10 cellular contexts compared by ENCODE assay signal in genomic region chr1:161462205-161463113, GRCh38. TPM values are rescaled to one million over a fixed set of nuclear protein-coding genes. Genes with fewer than 3 reads are reported as not detected.
DNase-seq lines count a peak whose midpoint lies in the region; ATAC-seq and TF ChIP-seq lines count a peak whose summit lies in the region.
"Not testable (repeated sequence)": the region's sequence is repeated elsewhere in the genome, so short reads cannot be mapped to it uniquely, and the experiment has no call there.
"Had no signal": no experiment of that assay in that cellular context is flagged by ENCODE, and none has a peak within 500 bp of the region (broad histone marks: within the 10 kb centered on the region; RNA-seq: fewer than 3 reads in every experiment).

No MANE protein-coding gene starts in this region.

- not testable (repeated sequence) for H3K36me3 ChIP-seq in HCT116 (ENCODE audit: control insufficient read depth in 1 of 2, insufficient read depth in 2 of 2, low read length in 2 of 2)

- H3K27ac Mint-ChIP-seq in activated CD8-positive, alpha-beta T cell treated with anti-CD3 and anti-CD28 coated beads, Interleukin-2, amount 10 ng/mL, durations not matched to agents 7 days and 5 days; stimulated activated naive CD8-positive, alpha-beta T cell treated with anti-CD3 and anti-CD28 coated beads, Interleukin-15, amount 100 ng/mL, for 72 hours: not testable (repeated sequence)

- not testable (repeated sequence) for H3K9me2 ChIP-seq in HCT116 (ENCODE audit: insufficient read depth)

- POLR2A ChIA-PET in HCT116 (lab: Charles Lee); activated CD8-positive, alpha-beta T cell treated with anti-CD3 and anti-CD28 coated beads, Interleukin-2, amount 10 ng/mL, durations not matched to agents 7 days and 5 days (lab: Charles Lee): not testable (repeated sequence)

- not testable (repeated sequence) for H4K20me1 ChIP-seq in HCT116 (ENCODE audit: insufficient read depth)

- not testable (repeated sequence) for TF ChIP-seq RAD21 in HCT116 (IDR thresholded peaks at IDR 0.05; ENCODE audit: low read depth)

- not testable (repeated sequence) for TF ChIP-seq CTCF in HCT116 (IDR thresholded peaks at IDR 0.05 in 2 of 3, conservative IDR thresholded peaks at IDR 0.05 in 1 of 3; ENCODE audit: borderline replicate concordance in 1 of 3, insufficient read depth in 1 of 3, low read depth in 2 of 3, low read length in 2 of 3)

- TF ChIP-seq POLR2A in HCT116 (IDR thresholded peaks at IDR 0.05; ENCODE audit: borderline replicate concordance, extremely low read depth, insufficient read depth, insufficient read length), result not testable (repeated sequence)

- not testable (repeated sequence) for H3K9me3 Mint-ChIP-seq in activated CD8-positive, alpha-beta T cell treated with anti-CD3 and anti-CD28 coated beads, Interleukin-2, amount 10 ng/mL, durations not matched to agents 7 days and 5 days (ENCODE audit: insufficient read depth); stimulated activated naive CD8-positive, alpha-beta T cell treated with anti-CD3 and anti-CD28 coated beads, Interleukin-15, amount 100 ng/mL, for 72 hours

- H3K27me3 Mint-ChIP-seq in activated CD8-positive, alpha-beta T cell treated with anti-CD3 and anti-CD28 coated beads, Interleukin-2, amount 10 ng/mL, durations not matched to agents 7 days and 5 days (ENCODE audit: low read depth); stimulated activated naive CD8-positive, alpha-beta T cell treated with anti-CD3 and anti-CD28 coated beads, Interleukin-15, amount 100 ng/mL, for 72 hours: not testable (repeated sequence)

- intact Hi-C loops in HCT116 (cut with micrococcal nuclease); left colon (cut with DNase I, micrococcal nuclease): not testable (repeated sequence)

- not testable (repeated sequence) for BruUV-seq in HCT116 (replicated peaks; lab: Mats Ljungman, UMichigan)

- not testable (repeated sequence) for H2AFZ ChIP-seq in HCT116 (ENCODE audit: low read depth, low read length, poor library complexity, severe bottlenecking)

- H3K4me3 Mint-ChIP-seq in activated CD8-positive, alpha-beta T cell treated with anti-CD3 and anti-CD28 coated beads, Interleukin-2, amount 10 ng/mL, durations not matched to agents 7 days and 5 days; stimulated activated naive CD8-positive, alpha-beta T cell treated with anti-CD3 and anti-CD28 coated beads, Interleukin-15, amount 100 ng/mL, for 72 hours: not testable (repeated sequence)

- H3K4me1 Mint-ChIP-seq in activated CD8-positive, alpha-beta T cell treated with anti-CD3 and anti-CD28 coated beads, Interleukin-2, amount 10 ng/mL, durations not matched to agents 7 days and 5 days (ENCODE audit: low read depth); stimulated activated naive CD8-positive, alpha-beta T cell treated with anti-CD3 and anti-CD28 coated beads, Interleukin-15, amount 100 ng/mL, for 72 hours: not testable (repeated sequence)

- H3K27me3 ChIP-seq in HCT116 (ENCODE audit: insufficient read depth, low read length), result not testable (repeated sequence)

- RAD21 ChIA-PET in HCT116 (lab: Charles Lee; ENCODE audit: low non-redundant PET in 1 of 2, low total read pairs in 2 of 2, uncharacterized antibody in 2 of 2, unreplicated experiment in 2 of 2), result not testable (repeated sequence)

- H3K4me1 ChIP-seq in HCT116 (ENCODE audit: control insufficient read depth in 1 of 2, insufficient read depth in 2 of 2, low read length in 2 of 2), result not testable (repeated sequence)

- not testable (repeated sequence) for H3K27ac ChIP-seq in HCT116 (ENCODE audit: low read depth, low read length)

- not testable (repeated sequence) for H3K9me3 ChIP-seq in HCT116 (ENCODE audit: control insufficient read depth in 1 of 2, insufficient read depth in 1 of 2, low read depth in 1 of 2, low read length in 2 of 2)

- H3K9ac ChIP-seq in HCT116 (ENCODE audit: low read length), result not testable (repeated sequence)

- not testable (repeated sequence) for H3K79me2 ChIP-seq in HCT116 (ENCODE audit: insufficient read depth, low read length)

- not testable (repeated sequence) for DNase-seq in HCT116 (ENCODE audit: low read depth, low spot score); activated CD8-positive, alpha-beta T cell treated with anti-CD3 and anti-CD28 coated beads, Interleukin-2, amount 10 ng/mL, durations not matched to agents 7 days and 5 days; left colon; stimulated activated naive CD8-positive, alpha-beta T cell treated with anti-CD3 and anti-CD28 coated beads, Interleukin-15, amount 100 ng/mL, for 72 hours

- H3K36me3 Mint-ChIP-seq in activated CD8-positive, alpha-beta T cell treated with anti-CD3 and anti-CD28 coated beads, Interleukin-2, amount 10 ng/mL, durations not matched to agents 7 days and 5 days (ENCODE audit: low read depth), result not testable (repeated sequence)

- ATAC-seq in GM18519 (IDR thresholded peaks at IDR 0.05; ENCODE audit: low FRiP score, unreplicated experiment) (peak; percentile 31), GM19455 (IDR thresholded peaks at IDR 0.05; ENCODE audit: unreplicated experiment) (peak; percentile 35), HCT116 (peak; percentile 60), HG02981 (IDR thresholded peaks at IDR 0.05; ENCODE audit: unreplicated experiment) (peak; percentile 38), HG03460 (IDR thresholded peaks at IDR 0.05; ENCODE audit: unreplicated experiment) (peak; percentile 18), left colon (peak; percentile 20)
- peak; percentile 21 for ATAC-seq in activated CD8-positive, alpha-beta T cell treated with anti-CD3 and anti-CD28 coated beads, Interleukin-2, amount 10 ng/mL, durations not matched to agents 7 days and 5 days
- peak; percentile 55 for ATAC-seq in stimulated activated naive CD8-positive, alpha-beta T cell treated with anti-CD3 and anti-CD28 coated beads, Interleukin-15, amount 100 ng/mL, for 72 hours

- CTCF ChIA-PET in HCT116 (lab: Charles Lee); activated CD8-positive, alpha-beta T cell treated with anti-CD3 and anti-CD28 coated beads, Interleukin-2, amount 10 ng/mL, durations not matched to agents 7 days and 5 days (lab: Charles Lee): not testable (repeated sequence)

- H3K4me2 ChIP-seq in HCT116 (ENCODE audit: low read length), result not testable (repeated sequence)

- not testable (repeated sequence) for H3K4me3 ChIP-seq in HCT116 (replicated peaks in 1 of 2; ENCODE audit: low read depth in 1 of 2, low read length in 2 of 2)

RNA-seq across cellular contexts. Expression of gene FCGR2A, which starts 42.8 kb away (rescaled TPM):
- total RNA-seq in HCT116 (2021; ENCODE audit: unreplicated experiment) (0.52 TPM), left colon (10 to 100 TPM in 1 of 2 donors, 1 to 10 TPM in 1; 5.5 to 17.4 TPM)
- 0.07 and 0.09 TPM in 2 replicates for polyA plus RNA-seq in HCT116 (2012)
- total RNA-seq in activated CD8-positive, alpha-beta T cell treated with anti-CD3 and anti-CD28 coated beads, Interleukin-2, amount 10 ng/mL, durations not matched to agents 7 days and 5 days, result under 1 TPM in 1 of 2 experiments, not detected in 1; 0.21 TPM
- total RNA-seq: T-helper 1 cell treated with Interleukin-12 subunit alpha and Interleukin-12 subunit beta and Interleukin-4 antibody, amounts not matched to agents 30 ng/mL and 1 ng/mL, for 36 hours had no signal
- polyA plus RNA-seq: CD4-positive, alpha-beta memory T cell had no signal
